In the genomic region with DNA sequence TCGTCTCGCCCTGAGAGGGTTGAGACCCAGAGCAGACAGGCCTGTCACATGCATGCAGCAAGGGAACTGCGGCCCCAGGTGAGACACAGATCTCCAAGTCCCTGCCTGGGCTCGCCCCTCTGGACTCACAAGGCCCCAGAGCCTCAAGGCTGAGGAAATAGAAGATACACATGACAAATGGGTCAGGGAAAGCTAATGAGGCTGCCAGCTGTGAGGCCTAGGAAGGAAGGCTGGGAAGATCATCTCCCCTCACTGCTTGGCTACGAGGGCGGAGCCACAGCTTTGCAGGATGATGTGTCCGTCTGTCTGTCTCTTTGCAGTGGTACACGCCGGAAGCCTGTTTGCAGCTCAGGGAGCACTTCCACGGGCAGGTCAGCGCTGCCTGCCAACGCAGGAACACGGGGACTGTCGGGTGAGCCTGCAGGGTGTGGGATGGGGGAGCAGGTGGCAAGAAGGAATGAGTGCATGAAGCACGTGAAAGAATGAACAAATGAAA, we compare ENCODE assay signal across 1 cellular context.
TF ChIP-seq lines count a peak whose summit lies in the region.

No MANE protein-coding gene starts in this region.

TF ChIP-seq in HepG2, 621 proteins besides CTCF, POLR2A, EP300 and RAD21:
- no peak for TF ChIP-seq FOXO4 (CRISPR knock-in tag; conservative IDR thresholded peaks at IDR 0.05)
- TF ChIP-seq ZNF263 (CRISPR knock-in tag; IDR thresholded peaks at IDR 0.05), result peak; percentile 27; the same call in 1 of the 2 replicates
